12 cellular contexts compared by ENCODE assay signal in the genomic region with DNA sequence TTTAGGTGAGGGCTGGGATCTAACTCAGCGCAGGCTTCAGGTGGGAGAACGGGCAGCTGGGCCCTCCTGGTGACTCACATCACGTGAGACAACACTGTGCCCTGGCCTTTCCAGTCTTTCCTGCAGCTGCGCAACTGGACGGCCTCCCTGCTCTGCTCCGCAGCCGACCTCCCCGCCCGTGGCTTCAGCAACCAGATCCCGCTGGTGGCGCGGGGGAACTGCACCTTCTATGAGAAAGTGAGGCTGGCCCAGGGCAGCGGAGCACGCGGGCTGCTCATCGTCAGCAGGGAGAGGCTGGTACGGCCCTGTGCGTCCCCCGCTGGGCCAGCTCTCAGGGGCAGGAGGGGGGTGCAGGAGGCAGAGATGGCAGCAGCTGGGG. TPM values are rescaled to one million over a fixed set of nuclear protein-coding genes. Genes with fewer than 3 reads are reported as not detected.
A peak's percentile ranks its signal among the peaks of the same experiment; 100 is the strongest.
DNase-seq lines count a peak whose midpoint lies in the region; ATAC-seq and TF ChIP-seq lines count a peak whose summit lies in the region.
"Had no signal": no experiment of that assay in that cellular context is flagged by ENCODE, and none has a peak within 500 bp of the region (broad histone marks: within the 10 kb centered on the region; RNA-seq: fewer than 3 reads in every experiment).

No MANE protein-coding gene starts in this region.

- peak; percentile 46 for TF ChIP-seq CTCF in astrocyte of the spinal cord (IDR thresholded peaks at IDR 0.05; ENCODE audit: low read depth, low read length)

- in situ Hi-C loops in astrocyte of the spinal cord (cut with HindIII; ENCODE audit: low sequenced_read_pairs): no loop called here

- no peak for TF ChIP-seq POLR2A in erythroblast (IDR thresholded peaks at IDR 0.05; ENCODE audit: low read length)

- peak; percentile 51 for DNase-seq in DMS 273 (lab: John Stamatoyannopoulos, UW; ENCODE audit: unreplicated experiment)
- DNase-seq in DMS 273 treated with DMSO at 0.1 percent for 48 hours (lab: John Stamatoyannopoulos, UW): no peak
- peak; percentile 63 for DNase-seq in astrocyte of the spinal cord (ENCODE audit: low read depth, low spot score)
- DNase-seq in hypothalamus (lab: John Stamatoyannopoulos, UW): peak in 43 of 51 donors; percentile 4 to 83 (median 56)
- DNase-seq in stimulated activated effector memory CD8-positive, alpha-beta T cell treated with anti-CD3 and anti-CD28 coated beads, Interleukin-12 subunit alpha, Interleukin-12 subunit beta, amount 100 ng/mL, for 72 hours (ENCODE audit: low spot score in 2 of 2): no peak
- no peak for DNase-seq in mesenteric fat pad (ENCODE audit: low spot score)
- DNase-seq in erythroblast (lab: John Stamatoyannopoulos, UW): no peak
- DNase-seq in NCI-H1105 treated with DMSO at 0.1 percent for 48 hours (lab: John Stamatoyannopoulos, UW): no peak
- DNase-seq: activated naive CD4-positive, alpha-beta T cell; small intestine; T-cell had no signal

- H3K4me3 ChIP-seq in astrocyte of the spinal cord (ENCODE audit: low read depth, low read length): no peak overlapping the region
- H3K4me3 ChIP-seq: thoracic aorta had no signal

- H3K27ac Mint-ChIP-seq in stimulated activated effector memory CD8-positive, alpha-beta T cell treated with anti-CD3 and anti-CD28 coated beads, Interleukin-12 subunit alpha, Interleukin-12 subunit beta, amount 100 ng/mL, for 72 hours: no peak overlapping the region
- H3K27ac Mint-ChIP-seq: T-cell had no signal

- peaks cover 14% of the 10 kb centered on the region for H3K4me1 Mint-ChIP-seq in stimulated activated effector memory CD8-positive, alpha-beta T cell treated with anti-CD3 and anti-CD28 coated beads, Interleukin-12 subunit alpha, Interleukin-12 subunit beta, amount 100 ng/mL, for 72 hours

- ATAC-seq in stimulated activated effector memory CD8-positive, alpha-beta T cell treated with anti-CD3 and anti-CD28 coated beads, Interleukin-12 subunit alpha, Interleukin-12 subunit beta, amount 100 ng/mL, for 72 hours: peak; percentile 12
- ATAC-seq: T-cell had no signal

- no peaks in the 10 kb centered on the region for H3K36me3 Mint-ChIP-seq in stimulated activated effector memory CD8-positive, alpha-beta T cell treated with anti-CD3 and anti-CD28 coated beads, Interleukin-12 subunit alpha, Interleukin-12 subunit beta, amount 100 ng/mL, for 72 hours

- no peaks in the 10 kb centered on the region for H3K9me3 Mint-ChIP-seq in stimulated activated effector memory CD8-positive, alpha-beta T cell treated with anti-CD3 and anti-CD28 coated beads, Interleukin-12 subunit alpha, Interleukin-12 subunit beta, amount 100 ng/mL, for 72 hours
- H3K9me3 Mint-ChIP-seq: T-cell had no signal

- H3K4me3 Mint-ChIP-seq in stimulated activated effector memory CD8-positive, alpha-beta T cell treated with anti-CD3 and anti-CD28 coated beads, Interleukin-12 subunit alpha, Interleukin-12 subunit beta, amount 100 ng/mL, for 72 hours: no peak overlapping the region
- H3K4me3 Mint-ChIP-seq: T-cell had no signal

RNA-seq across cellular contexts. Expression of gene SPPL2B, which starts 8.8 kb away (rescaled TPM):
- total RNA-seq in mesenteric fat pad: 37.8 TPM

RNA-seq across cellular contexts. Expression of gene LSM7, which starts 8.9 kb away (rescaled TPM):
- total RNA-seq in mesenteric fat pad: 49.6 TPM

RNA-seq across cellular contexts. Expression of gene TMPRSS9, which starts 22.7 kb away (rescaled TPM):
- total RNA-seq in mesenteric fat pad: not detected
- total RNA-seq: T-cell had no signal

RNA-seq across cellular contexts. Expression of gene LINGO3, which starts 29.4 kb away (rescaled TPM):
- total RNA-seq in mesenteric fat pad: not detected

RNA-seq across cellular contexts. Expression of gene PEAK3, which starts 55.3 kb away (rescaled TPM):
- total RNA-seq in mesenteric fat pad: 2.6 TPM

Comparison
In these comparisons a context has a peak if more than half of its experiments do, and no peak if none do; other contexts are left out.
1. DNase-seq: peak in DMS 273 (single experiment), astrocyte of the spinal cord (single experiment) and hypothalamus (43 of 51); none in DMS 273 treated with DMSO at 0.1 percent for 48 hours (single experiment), stimulated activated effector memory CD8-positive, alpha-beta T cell treated with anti-CD3 and anti-CD28 coated beads, Interleukin-12 subunit alpha, Interleukin-12 subunit beta, amount 100 ng/mL, for 72 hours (0 of 2), mesenteric fat pad (single experiment), erythroblast (0 of 2) and NCI-H1105 treated with DMSO at 0.1 percent for 48 hours (single experiment).